In genomic region chr9:71675129-71675856, GRCh38 we compare ENCODE assay signal across 1 cellular context.
TF ChIP-seq lines count a peak whose summit lies in the region.

No MANE protein-coding gene starts in this region.

TF ChIP-seq in A549, 52 proteins besides CTCF, POLR2A, EP300 and RAD21 (continued from another document):
- TF ChIP-seq CHD4 (IDR thresholded peaks at IDR 0.05; ENCODE audit: borderline replicate concordance) (no peak), MYC (IDR thresholded peaks at IDR 0.05; ENCODE audit: borderline replicate concordance, low read length) (no peak)
